In the genomic region with DNA sequence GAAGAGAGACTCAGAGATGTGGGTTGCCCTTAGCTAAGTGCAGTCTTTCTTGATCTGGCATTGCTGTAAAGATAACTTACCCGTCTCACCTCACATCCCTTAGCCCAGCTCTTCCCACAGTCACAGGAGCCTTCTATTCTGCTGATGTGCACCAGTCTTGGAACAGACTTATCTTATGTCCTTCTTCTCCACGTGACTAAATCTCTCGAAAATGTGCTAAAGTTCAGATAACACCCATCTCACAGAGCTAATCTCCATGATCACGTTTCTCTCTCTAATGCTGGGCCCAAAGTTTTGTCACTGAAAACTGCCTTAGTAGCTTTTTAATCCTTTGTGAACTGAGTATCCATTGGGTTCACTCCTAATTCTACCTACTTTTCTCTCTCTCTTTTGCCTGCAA, we compare ENCODE assay signal across 35 cellular contexts.
"Had no signal": no experiment of that assay in that cellular context is flagged by ENCODE, and none has a peak within 500 bp of the region (broad histone marks: within the 10 kb centered on the region; RNA-seq: fewer than 3 reads in every experiment).

No MANE protein-coding gene starts in this region.

- H3K9me3 ChIP-seq: adrenal gland, body of pancreas, gastrocnemius medialis, heart right ventricle had no signal

- H3K27me3 Mint-ChIP-seq: activated CD8-positive, alpha-beta memory T cell treated with anti-CD3 and anti-CD28 coated beads, Interleukin-2, amount 10 ng/mL, durations not matched to agents 7 days and 5 days; activated CD8-positive, alpha-beta T cell treated with anti-CD3 and anti-CD28 coated beads for 36 hours; activated naive CD4-positive, alpha-beta T cell treated with anti-CD3 and anti-CD28 coated beads, Interleukin-2, amount 50 U/mL, for 24 hours; activated naive CD8-positive, alpha-beta T cell treated with anti-CD3 and anti-CD28 coated beads for 36 hours; activated naive CD8-positive, alpha-beta T cell treated with anti-CD3 and anti-CD28 coated beads, Interleukin-2, amount 50 U/mL, for 24 hours; T-helper 17 cell had no signal

- H3K27ac ChIP-seq: adrenal gland, body of pancreas, epithelial cell of prostate, foreskin keratinocyte, gastrocnemius medialis, heart right ventricle had no signal

- H3K27ac Mint-ChIP-seq: activated CD8-positive, alpha-beta memory T cell treated with anti-CD3 and anti-CD28 coated beads, Interleukin-2, amount 10 ng/mL, durations not matched to agents 7 days and 5 days; activated CD8-positive, alpha-beta T cell treated with anti-CD3 and anti-CD28 coated beads for 36 hours; activated naive CD4-positive, alpha-beta T cell treated with anti-CD3 and anti-CD28 coated beads for 36 hours; activated naive CD4-positive, alpha-beta T cell treated with anti-CD3 and anti-CD28 coated beads, Interleukin-2, amount 50 U/mL, for 24 hours; activated naive CD8-positive, alpha-beta T cell treated with anti-CD3 and anti-CD28 coated beads for 36 hours; activated naive CD8-positive, alpha-beta T cell treated with anti-CD3 and anti-CD28 coated beads, Interleukin-2, amount 50 U/mL, for 24 hours; activated T-helper 1 cell treated with anti-CD3 and anti-CD28 coated beads, Interleukin-12 subunit alpha, Interleukin-12 subunit beta, Interleukin-2, Interleukin-4 antibody, amounts not matched to agents 30 ng/mL and 10 ng/mL and 1 ng/mL, durations not matched to agents 14 hours and 24 hours and 36 hours; activated T-helper 2 cell treated with anti-CD3 and anti-CD28 coated beads, Interferon-gamma antibody, Interleukin-2, Interleukin-4, amounts not matched to agents 10 μg/mL and 5 μg/mL and 100 μg/mL, durations not matched to agents 14 hours and 24 hours and 36 hours; T-helper 17 cell; T-helper 2 cell treated with Interferon-gamma antibody and Interleukin-4, amounts not matched to agents 5 μg/mL and 100 μg/mL, for 36 hours; WTC11 had no signal

- FAIRE-seq: colon, endometrium, endothelial cell of umbilical vein had no signal

- H3K9me3 Mint-ChIP-seq: activated CD8-positive, alpha-beta T cell treated with anti-CD3 and anti-CD28 coated beads for 36 hours; activated naive CD4-positive, alpha-beta T cell treated with anti-CD3 and anti-CD28 coated beads for 36 hours; activated naive CD4-positive, alpha-beta T cell treated with anti-CD3 and anti-CD28 coated beads, Interleukin-2, amount 50 U/mL, for 24 hours; activated naive CD8-positive, alpha-beta T cell treated with anti-CD3 and anti-CD28 coated beads for 36 hours; activated naive CD8-positive, alpha-beta T cell treated with anti-CD3 and anti-CD28 coated beads, Interleukin-2, amount 50 U/mL, for 24 hours; activated T-helper 1 cell treated with anti-CD3 and anti-CD28 coated beads, Interleukin-12 subunit alpha, Interleukin-12 subunit beta, Interleukin-2, Interleukin-4 antibody, amounts not matched to agents 30 ng/mL and 10 ng/mL and 1 ng/mL, durations not matched to agents 14 hours and 24 hours and 36 hours; activated T-helper 2 cell treated with anti-CD3 and anti-CD28 coated beads, Interferon-gamma antibody, Interleukin-2, Interleukin-4, amounts not matched to agents 10 μg/mL and 5 μg/mL and 100 μg/mL, durations not matched to agents 14 hours and 24 hours and 36 hours; T-helper 2 cell treated with Interferon-gamma antibody and Interleukin-4, amounts not matched to agents 5 μg/mL and 100 μg/mL, for 36 hours; WTC11 had no signal

- H3K4me1 Mint-ChIP-seq: activated naive CD4-positive, alpha-beta T cell treated with anti-CD3 and anti-CD28 coated beads, Interleukin-2, amount 50 U/mL, for 24 hours; activated naive CD8-positive, alpha-beta T cell treated with anti-CD3 and anti-CD28 coated beads for 36 hours; activated naive CD8-positive, alpha-beta T cell treated with anti-CD3 and anti-CD28 coated beads, Interleukin-2, amount 50 U/mL, for 24 hours; WTC11 had no signal

- H3K4me3 Mint-ChIP-seq: activated CD8-positive, alpha-beta memory T cell treated with anti-CD3 and anti-CD28 coated beads, Interleukin-2, amount 10 ng/mL, durations not matched to agents 7 days and 5 days; activated CD8-positive, alpha-beta T cell treated with anti-CD3 and anti-CD28 coated beads for 36 hours; activated naive CD4-positive, alpha-beta T cell treated with anti-CD3 and anti-CD28 coated beads for 36 hours; activated naive CD4-positive, alpha-beta T cell treated with anti-CD3 and anti-CD28 coated beads, Interleukin-2, amount 50 U/mL, for 24 hours; activated naive CD8-positive, alpha-beta T cell treated with anti-CD3 and anti-CD28 coated beads for 36 hours; activated naive CD8-positive, alpha-beta T cell treated with anti-CD3 and anti-CD28 coated beads, Interleukin-2, amount 50 U/mL, for 24 hours; activated T-helper 1 cell treated with anti-CD3 and anti-CD28 coated beads, Interleukin-12 subunit alpha, Interleukin-12 subunit beta, Interleukin-2, Interleukin-4 antibody, amounts not matched to agents 30 ng/mL and 10 ng/mL and 1 ng/mL, durations not matched to agents 14 hours and 24 hours and 36 hours; T-helper 17 cell; T-helper 2 cell treated with Interferon-gamma antibody and Interleukin-4, amounts not matched to agents 5 μg/mL and 100 μg/mL, for 36 hours; WTC11 had no signal

- DNase-seq: activated CD4-positive, alpha-beta T cell treated with anti-CD3 and anti-CD28 coated beads for 48 hours; activated CD4-positive, alpha-beta T cell treated with anti-CD3 and anti-CD28 coated beads, Interleukin-2, amount 50 U/mL, for 1 hour; activated CD4-positive, alpha-beta T cell treated with anti-CD3 and anti-CD28 coated beads, Interleukin-2, amount 50 U/mL, for 48 hours; activated CD8-positive, alpha-beta memory T cell treated with anti-CD3 and anti-CD28 coated beads, Interleukin-2, amount 10 ng/mL, durations not matched to agents 7 days and 5 days; activated CD8-positive, alpha-beta memory T cell treated with anti-CD3 and anti-CD28 coated beads, Interleukin-2, amount 50 U/mL, for 4 hours; activated effector memory CD4-positive, alpha-beta T cell treated with anti-CD3 and anti-CD28 coated beads, Interleukin-2, amount 50 U/mL, for 16 hours; activated naive CD4-positive, alpha-beta T cell treated with anti-CD3 and anti-CD28 coated beads for 36 hours; activated naive CD8-positive, alpha-beta T cell treated with anti-CD3 and anti-CD28 coated beads for 36 hours; activated naive CD8-positive, alpha-beta T cell treated with anti-CD3 and anti-CD28 coated beads, Interleukin-2, amount 50 U/mL, for 24 hours; activated T-cell treated with anti-CD3 and anti-CD28 coated beads, Interleukin-2, amount 50 U/mL, for 1 hour; activated T-cell treated with anti-CD3 and anti-CD28 coated beads, Interleukin-2, amount 50 U/mL, for 48 hours; amygdala; aorta; body of pancreas; caudate nucleus; cortex of kidney; effector CD4-positive, alpha-beta T cell; foreskin keratinocyte; gastrocnemius medialis; heart right ventricle; T-helper 1 cell; T-helper 17 cell; T1000 had no signal

- H3K4me1 ChIP-seq: adrenal gland, body of pancreas, foreskin keratinocyte, gastrocnemius medialis, heart right ventricle had no signal

- H3K4me3 ChIP-seq: adrenal gland, body of pancreas, gastrocnemius medialis, heart right ventricle had no signal

- ATAC-seq: activated CD8-positive, alpha-beta memory T cell treated with anti-CD3 and anti-CD28 coated beads, Interleukin-2, amount 10 ng/mL, durations not matched to agents 7 days and 5 days; activated CD8-positive, alpha-beta T cell treated with anti-CD3 and anti-CD28 coated beads for 36 hours; activated naive CD8-positive, alpha-beta T cell treated with anti-CD3 and anti-CD28 coated beads, Interleukin-2, amount 50 U/mL, for 24 hours; body of pancreas; esophagus mucosa; foreskin keratinocyte; heart right ventricle; T-helper 17 cell had no signal

- H3K27me3 ChIP-seq: adrenal gland, body of pancreas, foreskin keratinocyte, gastrocnemius medialis, heart right ventricle had no signal
